ENCODE assay signal across 8 cellular contexts in genomic region chr18:62957885-62958472, GRCh38.
DNase-seq lines count a peak whose midpoint lies in the region; ATAC-seq and TF ChIP-seq lines count a peak whose summit lies in the region.

No MANE protein-coding gene starts in this region.

- H3K27me3 ChIP-seq in cardiac muscle cell: no peaks in the 10 kb centered on the region
- H3K27me3 ChIP-seq in KMS-11 (ENCODE audit: insufficient read depth, low read depth): no peaks in the 10 kb centered on the region
- H3K27me3 ChIP-seq in fibroblast of lung (ENCODE audit: control insufficient read depth, insufficient read depth, low read length): no peaks in the 10 kb centered on the region

- no peak overlapping the region for H2AFZ ChIP-seq in KMS-11 (ENCODE audit: low read depth)
- H2AFZ ChIP-seq in fibroblast of lung (ENCODE audit: low read length): no peak overlapping the region

- no peaks in the 10 kb centered on the region for H3K79me2 ChIP-seq in KMS-11 (ENCODE audit: insufficient read depth, low read depth)
- no peaks in the 10 kb centered on the region for H3K79me2 ChIP-seq in fibroblast of lung (ENCODE audit: control insufficient read depth, insufficient read depth, low read length)

- H3K4me1 ChIP-seq in cardiac muscle cell (ENCODE audit: low read depth) (peaks cover 13% of the 10 kb centered on the region), KMS-11 (ENCODE audit: low read depth, poor library complexity, severe bottlenecking) (no peaks in the 10 kb centered on the region), fibroblast of lung (ENCODE audit: control insufficient read depth, extremely low read depth, insufficient read depth, low read length) (peaks cover 2% of the 10 kb centered on the region)

- TF ChIP-seq CTCF in cardiac muscle cell (IDR thresholded peaks at IDR 0.05; ENCODE audit: low read depth, low read length): peak; percentile 40
- peak; percentile 82 for TF ChIP-seq CTCF in KMS-11 (conservative IDR thresholded peaks at IDR 0.05; ENCODE audit: low read depth, low read length)
- TF ChIP-seq CTCF in fibroblast of lung (conservative IDR thresholded peaks at IDR 0.05 in 1 of 2, IDR thresholded peaks at IDR 0.05 in 1 of 2; ENCODE audit: low read depth in 1 of 2, low read length in 2 of 2): peak; percentile 36 to 42

- H3K27ac ChIP-seq in cardiac muscle cell: no peak overlapping the region
- H3K27ac ChIP-seq in KMS-11: no peak overlapping the region
- H3K27ac ChIP-seq in fibroblast of lung (ENCODE audit: insufficient read depth, low read length): no peak overlapping the region

- H3K9me3 ChIP-seq in cardiac muscle cell (ENCODE audit: low read depth) (no peaks in the 10 kb centered on the region), fibroblast of lung (ENCODE audit: control insufficient read depth, insufficient read depth, low read depth, low read length) (no peaks in the 10 kb centered on the region)

- H3K4me2 ChIP-seq in KMS-11 (no peak overlapping the region), fibroblast of lung (ENCODE audit: extremely low read depth, insufficient read depth, low read length) (no peak overlapping the region)

- H3K27ac Mint-ChIP-seq in stimulated activated memory B cell treated with anti-CD40 and anti-IgM and Interleukin-4, amounts not matched to agents 10 μg/mL and 1 μg/mL and 100 μg/mL, for 72 hours: no peak overlapping the region

- H4K20me1 ChIP-seq in KMS-11 (ENCODE audit: insufficient read depth) (no peaks in the 10 kb centered on the region), fibroblast of lung (ENCODE audit: control insufficient read depth, extremely low read depth, insufficient read depth, low read length) (no peaks in the 10 kb centered on the region)

- H3K27me3 Mint-ChIP-seq in stimulated activated memory B cell treated with anti-CD40 and anti-IgM and Interleukin-4, amounts not matched to agents 10 μg/mL and 1 μg/mL and 100 μg/mL, for 72 hours: no peaks in the 10 kb centered on the region

- H3K36me3 Mint-ChIP-seq in stimulated activated memory B cell treated with anti-CD40 and anti-IgM and Interleukin-4, amounts not matched to agents 10 μg/mL and 1 μg/mL and 100 μg/mL, for 72 hours: peaks cover 11% of the 10 kb centered on the region

- H3K9me3 Mint-ChIP-seq in stimulated activated memory B cell treated with anti-CD40 and anti-IgM and Interleukin-4, amounts not matched to agents 10 μg/mL and 1 μg/mL and 100 μg/mL, for 72 hours: no peaks in the 10 kb centered on the region

- intact Hi-C loops in Right ventricle myocardium inferior (cut with DNase I) (loop anchor here (5.0 kb wide), 1 partner anchor 241 kb away; the partner anchor contains the start of gene PHLPP1), sciatic nerve (cut with DNase I) (no loop called here)

- H3K9ac ChIP-seq in KMS-11: no peak overlapping the region
- H3K9ac ChIP-seq in fibroblast of lung (ENCODE audit: insufficient read depth, low read length): no peak overlapping the region

- ATAC-seq in Right ventricle myocardium inferior (no peak), sciatic nerve (peak; percentile 38)
- no peak for ATAC-seq in stimulated activated memory B cell treated with anti-CD40 and anti-IgM and Interleukin-4, amounts not matched to agents 10 μg/mL and 1 μg/mL and 100 μg/mL, for 72 hours

- no peaks in the 10 kb centered on the region for H3K36me3 ChIP-seq in cardiac muscle cell
- H3K36me3 ChIP-seq in KMS-11 (ENCODE audit: insufficient read depth): no peaks in the 10 kb centered on the region
- H3K36me3 ChIP-seq in fibroblast of lung (ENCODE audit: control insufficient read depth, insufficient read depth, low read length): no peaks in the 10 kb centered on the region

- peak; percentile 47 to 61 for DNase-seq in cardiac muscle cell (ENCODE audit: low read depth in 1 of 2, low spot score in 1 of 2)
- DNase-seq in Right ventricle myocardium inferior (ENCODE audit: missing footprints): no peak
- peak; percentile 7 to 12 for DNase-seq in activated CD4-positive, alpha-beta T cell treated with anti-CD3 and anti-CD28 coated beads, Interleukin-2, amount 50 U/mL, for 24 hours (ENCODE audit: low read depth in 1 of 2, low spot score in 1 of 2)
- DNase-seq in fibroblast of lung (ENCODE audit: low read depth in 2 of 2): peak; percentile 26 to 49
- DNase-seq in sciatic nerve (ENCODE audit: low spot score): no peak
- no peak for DNase-seq in NCI-H2029 (lab: John Stamatoyannopoulos, UW)

- H3K4me1 Mint-ChIP-seq in stimulated activated memory B cell treated with anti-CD40 and anti-IgM and Interleukin-4, amounts not matched to agents 10 μg/mL and 1 μg/mL and 100 μg/mL, for 72 hours: no peaks in the 10 kb centered on the region

- H3K4me3 Mint-ChIP-seq in stimulated activated memory B cell treated with anti-CD40 and anti-IgM and Interleukin-4, amounts not matched to agents 10 μg/mL and 1 μg/mL and 100 μg/mL, for 72 hours: no peak overlapping the region

- H3K4me3 ChIP-seq in cardiac muscle cell: no peak overlapping the region
- H3K4me3 ChIP-seq in KMS-11 (IDR thresholded peaks at IDR 0.05; ENCODE audit: insufficient read depth, low read depth, low read length): no peak overlapping the region
- no peak overlapping the region for H3K4me3 ChIP-seq in fibroblast of lung (replicated peaks in 1 of 4; ENCODE audit: control extremely low read depth in 1 of 4, insufficient read depth in 1 of 4, low read depth in 3 of 4, low read length in 4 of 4)

Comparison
In these comparisons a context has a peak if more than half of its experiments do, and no peak if none do; other contexts are left out.
1. DNase-seq: peak in cardiac muscle cell (2 of 2), activated CD4-positive, alpha-beta T cell treated with anti-CD3 and anti-CD28 coated beads, Interleukin-2, amount 50 U/mL, for 24 hours (2 of 2) and fibroblast of lung (2 of 2); none in Right ventricle myocardium inferior (single experiment), sciatic nerve (single experiment) and NCI-H2029 (single experiment).
2. Peak in every context shown above with its lines, with median percentiles within 50 percentile points of each other: CTCF ChIP-seq.